Comparison of ENCODE assay signal across 8 cellular contexts in genomic region chr11:125624756-125625213, GRCh38. TPM values are rescaled to one million over a fixed set of nuclear protein-coding genes. Genes with fewer than 3 reads are reported as not detected.
DNase-seq lines count a peak whose midpoint lies in the region; ATAC-seq, FAIRE-seq and TF ChIP-seq lines count a peak whose summit lies in the region.

CHEK1 (plus strand) TSS chr11:125625163; CDS start chr11:125626769, 1,606 bp downstream.

- no peak for DNase-seq in activated naive CD4-positive, alpha-beta T cell treated with anti-CD3 and anti-CD28 coated beads, Interleukin-2, amount 10 ng/mL, durations not matched to agents 7 days and 5 days
- no peak for DNase-seq in activated naive CD4-positive, alpha-beta T cell treated with anti-CD3 and anti-CD28 coated beads, Interleukin-2, amount 50 U/mL, for 16 hours
- DNase-seq in astrocyte (ENCODE audit: low read depth): no peak
- DNase-seq in HepG2 (ENCODE audit: low spot score): no peak
- peak; percentile 10 for DNase-seq in transverse colon
- DNase-seq in NCI-H2029 treated with DMSO at 0.1 percent for 48 hours (lab: John Stamatoyannopoulos, UW): no peak
- no peak for DNase-seq in amygdala (lab: John Stamatoyannopoulos, UW)

- H3K27ac Mint-ChIP-seq in activated naive CD4-positive, alpha-beta T cell treated with anti-CD3 and anti-CD28 coated beads, Interleukin-2, amount 10 ng/mL, durations not matched to agents 7 days and 5 days: peak within 1 kb of the TSS; percentile 99
- peak within 1 kb of the TSS; percentile 89 for H3K27ac Mint-ChIP-seq in astrocyte (ENCODE audit: unreplicated experiment)

- H3K36me3 Mint-ChIP-seq in activated naive CD4-positive, alpha-beta T cell treated with anti-CD3 and anti-CD28 coated beads, Interleukin-2, amount 10 ng/mL, durations not matched to agents 7 days and 5 days: peaks cover 44% of the 10 kb centered on the region
- H3K36me3 Mint-ChIP-seq in astrocyte (ENCODE audit: low read depth, unreplicated experiment): peaks cover 2% of the 10 kb centered on the region

- H3K27me3 Mint-ChIP-seq in activated naive CD4-positive, alpha-beta T cell treated with anti-CD3 and anti-CD28 coated beads, Interleukin-2, amount 10 ng/mL, durations not matched to agents 7 days and 5 days: no peaks in the 10 kb centered on the region
- H3K27me3 Mint-ChIP-seq in astrocyte (ENCODE audit: low read depth, unreplicated experiment): no peaks in the 10 kb centered on the region

- FAIRE-seq in astrocyte (lab: Jason Lieb, UNC) (no peak), HepG2 (lab: Jason Lieb, UNC) (no peak)

- WGBS in HepG2 (ENCODE audit: low lambda C conversion rate): 67% methylated on average over 9 of the region's 9 CpGs
- 40 to 51% methylated on average over 6 to 9 of the region's 9 CpGs for WGBS in transverse colon (ENCODE audit: low coverage in 1 of 2), 2 donors

- CTCF ChIA-PET in activated naive CD4-positive, alpha-beta T cell treated with anti-CD3 and anti-CD28 coated beads, Interleukin-2, amount 10 ng/mL, durations not matched to agents 7 days and 5 days (lab: Charles Lee): interaction anchor here (1.2 to 1.7 kb wide), 3 partner anchors 13 to 59 kb away, joined by 3 to 4 read pairs (median 4); partner anchors contain the start of gene STT3A
- CTCF ChIA-PET in HepG2 (lab: Yijun Ruan, JAX; ENCODE audit: low intra/inter-chr PET ratio, low total read pairs): no interaction called here

- intact Hi-C loops in HepG2 (cut with micrococcal nuclease; ENCODE audit: unreplicated experiment) (loop anchor here (1.0 to 2.0 kb wide), 3 partner anchors 32 to 247 kb away; partner anchors contain the start of genes EI24 and STT3A), transverse colon (cut with DNase I; ENCODE audit: low total_unique reads) (no loop called here)

- peak within 1 kb of the TSS; percentile 89 for H3K4me3 Mint-ChIP-seq in activated naive CD4-positive, alpha-beta T cell treated with anti-CD3 and anti-CD28 coated beads, Interleukin-2, amount 10 ng/mL, durations not matched to agents 7 days and 5 days
- H3K4me3 Mint-ChIP-seq in astrocyte (ENCODE audit: unreplicated experiment): peak within 1 kb of the TSS; percentile 89

- peaks cover 40% of the 10 kb centered on the region for H3K4me1 Mint-ChIP-seq in activated naive CD4-positive, alpha-beta T cell treated with anti-CD3 and anti-CD28 coated beads, Interleukin-2, amount 10 ng/mL, durations not matched to agents 7 days and 5 days
- H3K4me1 Mint-ChIP-seq in astrocyte (ENCODE audit: low read depth, unreplicated experiment): peaks cover 16% of the 10 kb centered on the region

- H3K9me3 ChIP-seq in astrocyte (ENCODE audit: insufficient read depth, low read depth, low read length) (no peaks in the 10 kb centered on the region), HepG2 (ENCODE audit: low read length) (no peaks in the 10 kb centered on the region), transverse colon (no peaks in the 10 kb centered on the region)

- no peak for ATAC-seq in HepG2
- ATAC-seq in HG03469 (IDR thresholded peaks at IDR 0.05; ENCODE audit: unreplicated experiment): no peak

- H3K4me1 ChIP-seq in astrocyte (ENCODE audit: insufficient read depth, low read length): peaks cover 14% of the 10 kb centered on the region
- H3K4me1 ChIP-seq in HepG2 (ENCODE audit: insufficient read depth, low read length): peaks cover 29% of the 10 kb centered on the region
- H3K4me1 ChIP-seq in transverse colon: peaks cover 0 to 19% (median 17%) of the 10 kb centered on the region in 4 donors

- H3K9ac ChIP-seq in astrocyte (ENCODE audit: low read length): peak within 1 kb of the TSS; percentile 85
- peak within 1 kb of the TSS; percentile 85 for H3K9ac ChIP-seq in HepG2 (ENCODE audit: insufficient read depth, low read depth, low read length)

- H3K27me3 ChIP-seq in astrocyte (ENCODE audit: insufficient read depth, low read length) (no peaks in the 10 kb centered on the region), HepG2 (ENCODE audit: control insufficient read depth in 1 of 2, insufficient read depth in 2 of 2, low read length in 2 of 2) (no peaks in the 10 kb centered on the region; a peak in 1 of 5 replicates), transverse colon (no peaks in the 10 kb centered on the region)

- H3K4me3 ChIP-seq in astrocyte (ENCODE audit: insufficient read depth, low read depth, low read length) (peak within 1 kb of the TSS; percentile 88), HepG2 (replicated peaks in 1 of 3; ENCODE audit: insufficient read depth in 1 of 3, low read depth in 2 of 3, low read length in 3 of 3) (peak within 1 kb of the TSS; percentile 79 to 90 (median 79)), transverse colon (peak within 1 kb of the TSS; percentile 52 to 71 (median 58))

- TF ChIP-seq RAD21 in HepG2 (CRISPR knock-in tag; IDR thresholded peaks at IDR 0.05): no peak

- no TSS peak for BruUV-seq in HepG2 (replicated peaks; lab: Mats Ljungman, UMichigan)

- TF ChIP-seq POLR2A in HepG2 (IDR thresholded peaks at IDR 0.05; ENCODE audit: insufficient read depth in 1 of 2, low read depth in 2 of 2, low read length in 2 of 2): no peak; a peak in 1 of 4 replicates
- no peak for TF ChIP-seq POLR2A in transverse colon (IDR thresholded peaks at IDR 0.05)

- H3K27ac ChIP-seq in astrocyte (ENCODE audit: low read depth, low read length) (peak within 1 kb of the TSS; percentile 93), HepG2 (ENCODE audit: extremely low read length, insufficient read depth, low read length) (peak within 1 kb of the TSS; percentile 87), transverse colon (peak within 1 kb of the TSS; percentile 94 to 95 (median 94))

- TF ChIP-seq EP300 in HepG2 (IDR thresholded peaks at IDR 0.05; ENCODE audit: low read depth in 2 of 2, low read length in 2 of 2) (no peak), HepG2 (CRISPR knock-in tag; IDR thresholded peaks at IDR 0.05; ENCODE audit: borderline replicate concordance) (no peak), transverse colon (IDR thresholded peaks at IDR 0.05; ENCODE audit: low read depth) (no peak)

- peak within 1 kb of the TSS; percentile 95 for H3K4me2 ChIP-seq in astrocyte (ENCODE audit: low read length)
- H3K4me2 ChIP-seq in HepG2 (ENCODE audit: low read depth, low read length): peak within 1 kb of the TSS; percentile 93

- H3K36me3 ChIP-seq in astrocyte (ENCODE audit: insufficient read depth, low read length) (peaks cover 26% of the 10 kb centered on the region), HepG2 (replicated peaks in 1 of 2; ENCODE audit: control insufficient read depth in 1 of 2, insufficient read depth in 2 of 2, low read length in 2 of 2) (peaks cover 6 to 20% of the 10 kb centered on the region in 2 experiments), transverse colon (peaks cover 0 to 18% (median 8%) of the 10 kb centered on the region in 4 donors)

- POLR2A ChIA-PET in HepG2 (lab: Yijun Ruan, JAX): interaction anchor here (3.1 kb wide), 1 partner anchor 32 kb away, joined by 24 read pairs; the partner anchor contains the start of gene STT3A

- H3K79me2 ChIP-seq in astrocyte (ENCODE audit: insufficient read depth, low read length): peaks cover 33% of the 10 kb centered on the region
- peaks cover 27% of the 10 kb centered on the region for H3K79me2 ChIP-seq in HepG2 (ENCODE audit: insufficient read depth, low read length)

- peak within 1 kb of the TSS; percentile 89 for H2AFZ ChIP-seq in astrocyte (ENCODE audit: low read depth, low read length)
- H2AFZ ChIP-seq in HepG2 (ENCODE audit: low read length): peak within 1 kb of the TSS; percentile 94

- no peaks in the 10 kb centered on the region for H4K20me1 ChIP-seq in astrocyte (ENCODE audit: insufficient read depth, low read length)
- no peaks in the 10 kb centered on the region for H4K20me1 ChIP-seq in HepG2 (ENCODE audit: insufficient read depth, low read length)

- H3K9me3 Mint-ChIP-seq in activated naive CD4-positive, alpha-beta T cell treated with anti-CD3 and anti-CD28 coated beads, Interleukin-2, amount 10 ng/mL, durations not matched to agents 7 days and 5 days: no peaks in the 10 kb centered on the region
- no peaks in the 10 kb centered on the region for H3K9me3 Mint-ChIP-seq in astrocyte (ENCODE audit: unreplicated experiment)

- TF ChIP-seq CTCF in astrocyte (IDR thresholded peaks at IDR 0.05; ENCODE audit: insufficient read depth, low read depth, low read length) (no peak), HepG2 (CRISPR knock-in tag; IDR thresholded peaks at IDR 0.05) (no peak), transverse colon (IDR thresholded peaks at IDR 0.05) (no peak)

- in situ Hi-C loops in HepG2 (cut with HindIII; ENCODE audit: extremely low pct_ligation_motif_present, low pct_unique_long_range_greater_than_20kb) (loop anchor here (5.0 to 25.0 kb wide), 2 partner anchors 248 to 588 kb away; partner anchors contain the start of genes FAM118B and RPUSD4), transverse colon (cut with MboI; ENCODE audit: low pct_ligation_motif_present in 1 of 4, low pct_unique_long_range_greater_than_20kb in 1 of 4, low sequenced_read_pairs in 3 of 4) (loop anchor here in 2 of 4 donors (25.0 kb wide), 2 partner anchors 263 to 588 kb away; partner anchors contain the start of genes FAM118B (in 1 of the 2), HYLS1 (in 1 of the 2) and RPUSD4 (in 1 of the 2))

TF ChIP-seq in HepG2, 621 proteins besides CTCF, POLR2A, EP300 and RAD21 (continues in another document):
- TF ChIP-seq HDAC1 (CRISPR knock-in tag; IDR thresholded peaks at IDR 0.05): no peak

RNA-seq across cellular contexts. Expression of gene CHEK1, which starts in this region (rescaled TPM):
- total RNA-seq in astrocyte: 23.0 and 30.3 TPM in 2 replicates
- total RNA-seq in HepG2 (2016; rRNA removed; fragmentation: Illumina TruSeq; extraction: Trizol): 83.2 and 152 TPM in 2 replicates
- 21.4 and 24.7 TPM in 2 replicates for total RNA-seq in HepG2 (2016; cell fraction: cytosol; rRNA removed; fragmentation: Illumina TruSeq; extraction: Trizol; ENCODE audit: low read depth)
- total RNA-seq in HepG2 (2016; cell fraction: insoluble cytoplasmic fraction; rRNA removed; fragmentation: Illumina TruSeq; extraction: Trizol): 81.6 and 154 TPM in 2 replicates
- total RNA-seq in HepG2 (2016; cell fraction: membrane; rRNA removed; fragmentation: Illumina TruSeq; extraction: Trizol): 46.5 and 56.2 TPM in 2 replicates
- total RNA-seq in HepG2 (2016; cell fraction: nucleus; rRNA removed; fragmentation: Illumina TruSeq; extraction: Trizol): 56.3 and 62.5 TPM in 2 replicates
- polyA plus RNA-seq in HepG2 (2011; rRNA removed): 11.0 and 17.8 TPM in 2 replicates
- polyA plus RNA-seq in HepG2 (2011; cell fraction: cytosol; rRNA removed): 8.6 and 9.4 TPM in 2 replicates
- 8.6 and 9.6 TPM in 2 replicates for polyA plus RNA-seq in HepG2 (2011; cell fraction: nucleus; rRNA removed)
- polyA plus RNA-seq in HepG2 (2012): 10.1 and 24.7 TPM in 2 replicates
- polyA plus RNA-seq in HepG2 (2016; cell fraction: cytosol; fragmentation: Illumina TruSeq; extraction: Trizol; ENCODE audit: low read depth): 14.9 and 15.0 TPM in 2 replicates
- 102 and 108 TPM in 2 replicates for polyA plus RNA-seq in HepG2 (2016; cell fraction: insoluble cytoplasmic fraction; fragmentation: Illumina TruSeq; extraction: Trizol; ENCODE audit: low read depth)
- polyA plus RNA-seq in HepG2 (2016; cell fraction: membrane; fragmentation: Illumina TruSeq; extraction: Trizol; ENCODE audit: low read depth): 30.1 and 31.3 TPM in 2 replicates
- polyA plus RNA-seq in HepG2 (2016; cell fraction: nucleus; fragmentation: Illumina TruSeq; extraction: Trizol; ENCODE audit: insufficient read depth, low read depth): 56.2 and 66.9 TPM in 2 replicates
- polyA minus RNA-seq in HepG2 (2011; rRNA and poly(A)+ RNA removed; ENCODE audit: low replicate concordance): 11.3 and 21.3 TPM in 2 replicates
- polyA minus RNA-seq in HepG2 (2011; cell fraction: cytosol; rRNA and poly(A)+ RNA removed): 12.0 and 13.8 TPM in 2 replicates
- 32.1 and 40.6 TPM in 2 replicates for polyA minus RNA-seq in HepG2 (2011; cell fraction: nucleus; rRNA and poly(A)+ RNA removed)
- total RNA-seq in transverse colon: 100 to 1,000 TPM in 1 of 4 donors, 1 to 10 TPM in 2, under 1 TPM in 1; 0.37 to 194 (median 4.3) TPM
